In the genomic region with DNA sequence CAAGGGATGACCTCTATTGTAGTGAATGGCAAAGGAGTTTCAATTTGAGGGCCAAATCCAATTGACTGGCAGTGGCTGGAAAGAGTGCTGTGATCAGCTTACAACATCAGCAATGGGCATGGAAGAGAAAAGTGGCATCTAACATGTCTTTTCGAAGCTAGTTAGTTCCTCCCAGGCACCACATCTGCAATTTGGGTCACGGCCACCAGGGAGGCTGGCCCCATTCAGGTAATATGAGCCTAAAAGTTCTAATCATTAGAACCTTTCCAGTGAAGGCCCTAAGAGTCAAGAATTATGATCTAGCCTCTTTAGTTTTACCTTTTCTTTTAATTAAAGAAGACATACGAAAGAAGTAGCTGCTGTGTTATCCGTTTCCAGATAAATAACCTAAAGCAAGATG, we compare ENCODE assay signal across 21 cellular contexts. TPM values are rescaled to one million over a fixed set of nuclear protein-coding genes. Genes with fewer than 3 reads are reported as not detected.
DNase-seq lines count a peak whose midpoint lies in the region; ATAC-seq and TF ChIP-seq lines count a peak whose summit lies in the region.
"Had no signal": no experiment of that assay in that cellular context is flagged by ENCODE, and none has a peak within 500 bp of the region (broad histone marks: within the 10 kb centered on the region; RNA-seq: fewer than 3 reads in every experiment).

No MANE protein-coding gene starts in this region.

- H3K9me3 Mint-ChIP-seq in Caco-2 (ENCODE audit: unreplicated experiment) (no peaks in the 10 kb centered on the region), mesothelial cell of epicardium (no peaks in the 10 kb centered on the region)
- H3K9me3 Mint-ChIP-seq: CD14-positive monocyte had no signal

- no peak overlapping the region for H3K4me3 ChIP-seq in Caco-2 (ENCODE audit: low read depth, low read length)
- no peak overlapping the region for H3K4me3 ChIP-seq in GM12875 (ENCODE audit: low read depth, low read length)
- no peak overlapping the region for H3K4me3 ChIP-seq in Panc1 (ENCODE audit: low read depth in 2 of 2, low read length in 2 of 2)
- H3K4me3 ChIP-seq: HAP-1, SJSA1 had no signal

- no peak overlapping the region for H3K4me3 Mint-ChIP-seq in Caco-2 (ENCODE audit: unreplicated experiment)
- no peak overlapping the region for H3K4me3 Mint-ChIP-seq in mesothelial cell of epicardium
- H3K4me3 Mint-ChIP-seq: CD14-positive monocyte had no signal

- H3K27me3 Mint-ChIP-seq in Caco-2 (ENCODE audit: insufficient read depth, unreplicated experiment) = peaks cover 22% of the 10 kb centered on the region
- H3K27me3 Mint-ChIP-seq in mesothelial cell of epicardium (ENCODE audit: low read depth) = peaks cover 82% of the 10 kb centered on the region

- CTCF ChIA-PET in Caco-2 (lab: Charles Lee) = no interaction called here
- CTCF ChIA-PET in Panc1 (lab: Charles Lee) = interaction anchor here (1.0 kb wide), 1 partner anchor 28 kb away, joined by 3 read pairs; no protein-coding TSS in a partner anchor

- H3K27ac ChIP-seq in Panc1 (ENCODE audit: low read length) = no peak overlapping the region
- H3K27ac ChIP-seq: KMS-11, SJSA1 had no signal

- H3K27me3 ChIP-seq in Caco-2 (replicated peaks; ENCODE audit: control insufficient read depth, insufficient read depth, low read length) = peaks cover 1% of the 10 kb centered on the region; the same call in 1 of the 2 replicates
- peaks cover 52% of the 10 kb centered on the region for H3K27me3 ChIP-seq in Panc1 (ENCODE audit: control insufficient read depth, insufficient read depth, low read length)

- no peaks in the 10 kb centered on the region for H3K36me3 Mint-ChIP-seq in Caco-2 (ENCODE audit: insufficient read depth, unreplicated experiment)
- H3K36me3 Mint-ChIP-seq in mesothelial cell of epicardium = no peaks in the 10 kb centered on the region
- H3K36me3 Mint-ChIP-seq: CD14-positive monocyte had no signal

- intact Hi-C loops in Caco-2 (cut with micrococcal nuclease; ENCODE audit: unreplicated experiment) (no loop called here), Panc1 (cut with micrococcal nuclease; ENCODE audit: unreplicated experiment) (no loop called here)

- DNase-seq in Caco-2 (no peak), Panc1 (ENCODE audit: low read depth, low spot score) (no peak), mesothelial cell of epicardium (ENCODE audit: low spot score in 2 of 2, unreplicated experiment in 2 of 2) (no peak), cerebellar nuclear complex (lab: John Stamatoyannopoulos, UW) (no peak), kidney tubule cell (ENCODE audit: low spot score) (no peak)
- DNase-seq in activated effector memory CD4-positive, alpha-beta T cell treated with Interleukin-2 at 50 U/mL for 16 hours = no peak
- DNase-seq: DMS79 treated with DMSO at 0.1 percent for 48 hours, IMR-90, NCI-H1694, NCI-H2081, NCI-H2171 treated with DMSO at 0.1 percent for 48 hours, NCI-H524 treated with DMSO at 0.1 percent for 48 hours, T-helper 1 cell had no signal

- TF ChIP-seq CTCF in Caco-2 (IDR thresholded peaks at IDR 0.05; ENCODE audit: insufficient read depth in 1 of 2, low read depth in 1 of 2, low read length in 1 of 2, severe bottlenecking in 1 of 2, unreplicated experiment in 1 of 2) (peak; percentile 8 to 20), GM12875 (IDR thresholded peaks at IDR 0.05; ENCODE audit: borderline replicate concordance, insufficient read depth, low read depth, low read length) (peak; percentile 11; the same call in 1 of the 2 replicates), Panc1 (IDR thresholded peaks at IDR 0.05) (peak; percentile 21; the same call in 1 of the 2 replicates), mesothelial cell of epicardium (IDR thresholded peaks at IDR 0.05; ENCODE audit: unreplicated experiment) (peak; percentile 20)

- in situ Hi-C loops in Panc1 (cut with HindIII; ENCODE audit: low pct_unique_long_range_greater_than_20kb, low sequenced_read_pairs) = no loop called here

- H3K4me1 ChIP-seq in Caco-2 (no peaks in the 10 kb centered on the region), Panc1 (ENCODE audit: control insufficient read depth, insufficient read depth, low read length) (no peaks in the 10 kb centered on the region)
- H3K4me1 ChIP-seq: HAP-1, SJSA1 had no signal

- no peak overlapping the region for H3K27ac Mint-ChIP-seq in Caco-2 (ENCODE audit: unreplicated experiment)
- H3K27ac Mint-ChIP-seq in mesothelial cell of epicardium = no peak overlapping the region

- POLR2A ChIA-PET in Caco-2 (lab: Charles Lee) = no interaction called here
- POLR2A ChIA-PET in Panc1 (lab: Charles Lee) = no interaction called here

- H3K36me3 ChIP-seq in Caco-2 (ENCODE audit: control insufficient read depth, insufficient read depth, low read length) = no peaks in the 10 kb centered on the region
- no peaks in the 10 kb centered on the region for H3K36me3 ChIP-seq in Panc1 (ENCODE audit: control insufficient read depth, insufficient read depth, low read length)
- H3K36me3 ChIP-seq: HAP-1, SJSA1 had no signal

- H3K4me1 Mint-ChIP-seq in Caco-2 (ENCODE audit: low read depth, unreplicated experiment) (no peaks in the 10 kb centered on the region), mesothelial cell of epicardium (no peaks in the 10 kb centered on the region)
- H3K4me1 Mint-ChIP-seq: CD14-positive monocyte had no signal

- BruUV-seq in Caco-2 (replicated peaks; lab: Mats Ljungman, UMichigan) = no TSS peak
- no TSS peak for BruUV-seq in Panc1 (replicated peaks; lab: Mats Ljungman, UMichigan)

- ATAC-seq in Panc1 (no peak), HG03159 (IDR thresholded peaks at IDR 0.05; ENCODE audit: unreplicated experiment) (no peak)
- ATAC-seq: Right ventricle myocardium inferior had no signal

- H3K9me3 ChIP-seq in Caco-2 (no peaks in the 10 kb centered on the region), Panc1 (ENCODE audit: control insufficient read depth, insufficient read depth, low read depth, low read length) (no peaks in the 10 kb centered on the region)
- H3K9me3 ChIP-seq: HAP-1, SJSA1 had no signal

RNA-seq across cellular contexts. Expression of gene CRTAC1, which starts 17.3 kb away (rescaled TPM):
- not detected in 2 replicates for total RNA-seq in Caco-2 (2022)
- 0.23 TPM for total RNA-seq in Panc1 (2021; ENCODE audit: unreplicated experiment)
- 0.40 TPM for polyA plus RNA-seq in Panc1 (2012; ENCODE audit: insufficient read length)
- 0.25 to 0.63 TPM (median 0.49 TPM) in 3 replicates for total RNA-seq in mesothelial cell of epicardium
- total RNA-seq: A172, IMR-90, SJSA1 had no signal
- polyA plus RNA-seq: CD14-positive monocyte, IMR-90 had no signal
